10 cellular contexts compared by ENCODE assay signal in genomic region chr10:104556831-104557230, GRCh38.
"Had no signal": no experiment of that assay in that cellular context is flagged by ENCODE, and none has a peak within 500 bp of the region (broad histone marks: within the 10 kb centered on the region; RNA-seq: fewer than 3 reads in every experiment).

No MANE protein-coding gene starts in this region.

- H3K4me1 ChIP-seq: HAP-1 had no signal

- ATAC-seq: HCT116, HepG2 had no signal

- H3K9me3 Mint-ChIP-seq: HFFc6, IgD-negative memory B cell had no signal

- H3K9me3 ChIP-seq: HAP-1 had no signal

- H3K4me3 ChIP-seq: GM23248, HAP-1 had no signal

- H3K27ac Mint-ChIP-seq: HFFc6, IgD-negative memory B cell had no signal

- H3K4me1 Mint-ChIP-seq: IgD-negative memory B cell had no signal

- H3K36me3 ChIP-seq: HAP-1 had no signal

- H3K4me3 Mint-ChIP-seq: HFFc6, IgD-negative memory B cell had no signal

- H3K36me3 Mint-ChIP-seq: IgD-negative memory B cell had no signal

- DNase-seq: GM23248, GOT3, H7, HFFc6, KBM-7 had no signal

- H3K27ac ChIP-seq: GM23248, HL-60 had no signal
